In genomic region chr2:95525294-95526035, GRCh38 we compare ENCODE assay signal across 9 cellular contexts. TPM values are rescaled to one million over a fixed set of nuclear protein-coding genes. Genes with fewer than 3 reads are reported as not detected.
DNase-seq lines count a peak whose midpoint lies in the region; ATAC-seq, FAIRE-seq and TF ChIP-seq lines count a peak whose summit lies in the region.
"Had no signal": no experiment of that assay in that cellular context is flagged by ENCODE, and none has a peak within 500 bp of the region (broad histone marks: within the 10 kb centered on the region; RNA-seq: fewer than 3 reads in every experiment).

No MANE protein-coding gene starts in this region.

- peaks cover 22% of the 10 kb centered on the region for H3K4me1 Mint-ChIP-seq in activated T-cell treated with anti-CD3 and anti-CD28 coated beads, Interleukin-2, amount 50 U/mL, for 72 hours (ENCODE audit: low read depth)
- H3K4me1 Mint-ChIP-seq in activated T-helper 1 cell treated with anti-CD3 and anti-CD28 coated beads, Interleukin-12 subunit alpha, Interleukin-12 subunit beta, Interleukin-2, Interleukin-4 antibody, amounts not matched to agents 30 ng/mL and 10 ng/mL and 1 ng/mL, durations not matched to agents 14 hours and 24 hours and 36 hours (ENCODE audit: low read depth): peaks cover 19% of the 10 kb centered on the region

- DNase-seq in activated T-cell treated with anti-CD3 and anti-CD28 coated beads, Interleukin-2, amount 50 U/mL, for 72 hours: no peak
- DNase-seq in activated T-cell treated with anti-CD3 and anti-CD28 coated beads for 4 hours: no peak
- DNase-seq in activated T-helper 1 cell treated with anti-CD3 and anti-CD28 coated beads, Interleukin-12 subunit alpha, Interleukin-12 subunit beta, Interleukin-2, Interleukin-4 antibody, amounts not matched to agents 30 ng/mL and 10 ng/mL and 1 ng/mL, durations not matched to agents 14 hours and 24 hours and 36 hours (ENCODE audit: low spot score): no peak
- DNase-seq in kidney: peak; percentile 88
- no peak for DNase-seq in tibial artery
- no peak for DNase-seq in HTR-8/SVneo (ENCODE audit: insufficient read length, low spot score)
- DNase-seq in HAP-1 (ENCODE audit: low spot score in 2 of 2): no peak

- H3K27ac ChIP-seq in kidney (ENCODE audit: low read depth in 2 of 2, low read length in 2 of 2): peak overlapping the region; percentile 67 to 85
- H3K27ac ChIP-seq in tibial artery: no peak overlapping the region

- no peaks in the 10 kb centered on the region for H3K27me3 Mint-ChIP-seq in activated T-cell treated with anti-CD3 and anti-CD28 coated beads, Interleukin-2, amount 50 U/mL, for 72 hours (ENCODE audit: low read depth)
- peaks cover 10% of the 10 kb centered on the region for H3K27me3 Mint-ChIP-seq in activated T-helper 1 cell treated with anti-CD3 and anti-CD28 coated beads, Interleukin-12 subunit alpha, Interleukin-12 subunit beta, Interleukin-2, Interleukin-4 antibody, amounts not matched to agents 30 ng/mL and 10 ng/mL and 1 ng/mL, durations not matched to agents 14 hours and 24 hours and 36 hours (ENCODE audit: insufficient read depth)

- H3K36me3 ChIP-seq in kidney (ENCODE audit: control insufficient read depth in 1 of 2, insufficient read depth in 2 of 2, low read length in 2 of 2) (no peaks in the 10 kb centered on the region), tibial artery (peaks cover 5 to 12% (median 6%) of the 10 kb centered on the region in 3 donors), HAP-1 (replicated peaks) (no peaks in the 10 kb centered on the region)

- H3K27ac Mint-ChIP-seq in activated T-cell treated with anti-CD3 and anti-CD28 coated beads, Interleukin-2, amount 50 U/mL, for 72 hours: peak overlapping the region; percentile 60
- peak overlapping the region; percentile 92 for H3K27ac Mint-ChIP-seq in activated T-helper 1 cell treated with anti-CD3 and anti-CD28 coated beads, Interleukin-12 subunit alpha, Interleukin-12 subunit beta, Interleukin-2, Interleukin-4 antibody, amounts not matched to agents 30 ng/mL and 10 ng/mL and 1 ng/mL, durations not matched to agents 14 hours and 24 hours and 36 hours

- peaks cover 9 to 13% of the 10 kb centered on the region in 2 donors for H3K36me3 Mint-ChIP-seq in activated T-cell treated with anti-CD3 and anti-CD28 coated beads, Interleukin-2, amount 50 U/mL, for 72 hours (ENCODE audit: insufficient read depth in 2 of 2)
- peaks cover 25% of the 10 kb centered on the region for H3K36me3 Mint-ChIP-seq in activated T-helper 1 cell treated with anti-CD3 and anti-CD28 coated beads, Interleukin-12 subunit alpha, Interleukin-12 subunit beta, Interleukin-2, Interleukin-4 antibody, amounts not matched to agents 30 ng/mL and 10 ng/mL and 1 ng/mL, durations not matched to agents 14 hours and 24 hours and 36 hours (ENCODE audit: low read depth)

- H3K9me3 ChIP-seq in kidney (ENCODE audit: control insufficient read depth in 1 of 2, low read length in 2 of 2): no peaks in the 10 kb centered on the region
- no peaks in the 10 kb centered on the region for H3K9me3 ChIP-seq in tibial artery
- no peaks in the 10 kb centered on the region for H3K9me3 ChIP-seq in HAP-1

- peak overlapping the region in 1 of 2 donors; percentile 67 for H3K9ac ChIP-seq in kidney (ENCODE audit: low read length in 2 of 2)

- in situ Hi-C loops in HAP-1 (cut with MboI; ENCODE audit: low sequenced_read_pairs): no loop called here

- no peak for FAIRE-seq in kidney (lab: Jason Lieb, UNC)
- no peak for FAIRE-seq in HTR-8/SVneo (lab: Jason Lieb, UNC)
- FAIRE-seq: endothelial cell of umbilical vein had no signal

- peak overlapping the region; percentile 95 to 96 for H3K4me3 Mint-ChIP-seq in activated T-cell treated with anti-CD3 and anti-CD28 coated beads, Interleukin-2, amount 50 U/mL, for 72 hours
- peak overlapping the region; percentile 91 for H3K4me3 Mint-ChIP-seq in activated T-helper 1 cell treated with anti-CD3 and anti-CD28 coated beads, Interleukin-12 subunit alpha, Interleukin-12 subunit beta, Interleukin-2, Interleukin-4 antibody, amounts not matched to agents 30 ng/mL and 10 ng/mL and 1 ng/mL, durations not matched to agents 14 hours and 24 hours and 36 hours

- H3K27me3 ChIP-seq in tibial artery (no peaks in the 10 kb centered on the region), HAP-1 (ENCODE audit: low read depth) (0 out of 2 replicates have a peak, but pooled peaks cover 2% of the 10 kb centered on the region)

- H3K4me3 ChIP-seq in kidney (ENCODE audit: low read length in 2 of 2) (peak overlapping the region; percentile 31 to 63), tibial artery (peak overlapping the region; percentile 61 to 62), HAP-1 (no peak overlapping the region)

- H3K4me1 ChIP-seq in kidney (ENCODE audit: control insufficient read depth in 1 of 2, insufficient read depth in 1 of 2, low read depth in 1 of 2, low read length in 2 of 2): peaks cover 6 to 7% of the 10 kb centered on the region in 2 donors
- peaks cover 0 to 18% (median 11%) of the 10 kb centered on the region in 4 donors for H3K4me1 ChIP-seq in tibial artery
- H3K4me1 ChIP-seq in HAP-1: no peaks in the 10 kb centered on the region

- intact Hi-C loops in activated T-helper 1 cell treated with anti-CD3 and anti-CD28 coated beads, Interleukin-12 subunit alpha, Interleukin-12 subunit beta, Interleukin-2, Interleukin-4 antibody, amounts not matched to agents 30 ng/mL and 10 ng/mL and 1 ng/mL, durations not matched to agents 14 hours and 24 hours and 36 hours (cut with micrococcal nuclease): loop anchor here (2.0 kb wide), 1 partner anchor 15 kb away; no protein-coding TSS in a partner anchor
- intact Hi-C loops in kidney (cut with DNase I) (no loop called here), tibial artery (cut with DNase I; ENCODE audit: low total_unique reads) (no loop called here)

- H3K9me3 Mint-ChIP-seq in activated T-cell treated with anti-CD3 and anti-CD28 coated beads, Interleukin-2, amount 50 U/mL, for 72 hours: peaks cover 0 to 3% of the 10 kb centered on the region in 2 donors
- no peaks in the 10 kb centered on the region for H3K9me3 Mint-ChIP-seq in activated T-helper 1 cell treated with anti-CD3 and anti-CD28 coated beads, Interleukin-12 subunit alpha, Interleukin-12 subunit beta, Interleukin-2, Interleukin-4 antibody, amounts not matched to agents 30 ng/mL and 10 ng/mL and 1 ng/mL, durations not matched to agents 14 hours and 24 hours and 36 hours

- TF ChIP-seq CTCF in kidney (IDR thresholded peaks at IDR 0.05; ENCODE audit: borderline replicate concordance, extremely low read depth, insufficient read depth) (no peak), tibial artery (IDR thresholded peaks at IDR 0.05) (no peak)

- ATAC-seq in activated T-cell treated with anti-CD3 and anti-CD28 coated beads, Interleukin-2, amount 50 U/mL, for 72 hours (replicated peaks in 1 of 2): no peak
- ATAC-seq in GM18909 (IDR thresholded peaks at IDR 0.05; ENCODE audit: poor library complexity, unreplicated experiment): no peak

RNA-seq across cellular contexts. Expression of gene TRIM43B, which starts 40.9 kb away (rescaled TPM):
- total RNA-seq in activated T-cell treated with anti-CD3 and anti-CD28 coated beads, Interleukin-2, amount 50 U/mL, for 72 hours: not detected
- total RNA-seq in activated T-helper 1 cell treated with anti-CD3 and anti-CD28 coated beads, Interleukin-12 subunit alpha, Interleukin-12 subunit beta, Interleukin-2, Interleukin-4 antibody, amounts not matched to agents 30 ng/mL and 10 ng/mL and 1 ng/mL, durations not matched to agents 14 hours and 24 hours and 36 hours: not detected in 2 replicates
- not detected for total RNA-seq in kidney
- polyA plus RNA-seq in kidney (ENCODE audit: insufficient read depth, low read depth, low replicate concordance): not detected
- total RNA-seq: endothelial cell of umbilical vein had no signal
- polyA plus RNA-seq: endothelial cell of umbilical vein had no signal

Comparison
In these comparisons a context has a peak if more than half of its experiments do, and no peak if none do; other contexts are left out.
1. H3K27ac ChIP-seq: peak in kidney (2 of 2); none in tibial artery (0 of 2).